Comparison of ENCODE assay signal across 1 cellular context in the genomic region with DNA sequence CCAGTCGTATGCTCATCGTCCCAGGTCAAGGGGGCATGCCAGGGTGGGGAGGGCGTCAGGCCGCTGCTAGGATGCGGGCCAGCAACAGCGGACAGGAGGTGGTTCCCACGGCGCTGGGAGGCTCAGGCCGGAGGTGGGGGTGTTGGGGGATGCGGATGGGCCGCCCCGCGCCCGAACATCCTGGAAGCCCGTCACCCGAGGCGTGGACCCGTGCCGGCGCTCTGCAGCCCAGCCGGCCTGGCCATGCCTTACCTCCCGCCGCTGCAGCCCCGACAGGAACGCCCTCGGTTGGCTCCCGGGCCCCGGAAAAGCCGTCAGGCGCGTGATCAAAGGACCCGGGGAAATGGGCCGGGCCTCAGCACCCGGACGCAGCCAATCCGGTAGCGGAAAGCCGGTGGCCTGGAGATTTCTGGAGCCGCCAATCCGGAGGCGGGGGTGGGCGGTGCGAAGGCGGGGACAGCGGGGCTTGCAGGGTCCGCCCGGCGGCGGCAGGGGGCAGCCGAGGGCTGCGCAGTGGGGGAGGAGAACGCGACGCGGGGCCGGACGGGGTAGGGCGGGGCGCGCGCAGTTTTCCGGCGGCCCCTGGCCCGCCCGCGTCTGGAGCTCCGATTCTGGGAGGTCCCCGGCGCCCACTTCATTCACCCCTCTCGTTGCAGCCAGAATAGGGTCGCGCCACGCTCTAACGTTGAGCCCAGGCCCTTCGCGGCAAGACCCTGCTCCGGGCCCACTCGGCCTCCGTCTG.
TF ChIP-seq lines count a peak whose summit lies in the region.

SMIM29 (minus strand) TSS at position 280 of the 742 bp plus-strand sequence. CDS start 1,215 bp downstream, outside the sequence.

TF ChIP-seq in HepG2, 621 proteins besides CTCF, POLR2A, EP300 and RAD21 (continued from another document and continues in another):
- no peak; the same call in none of the 2 replicates for TF ChIP-seq ZNF609 (CRISPR knock-in tag; IDR thresholded peaks at IDR 0.05; ENCODE audit: borderline replicate concordance)
- TF ChIP-seq, protein P1, sequence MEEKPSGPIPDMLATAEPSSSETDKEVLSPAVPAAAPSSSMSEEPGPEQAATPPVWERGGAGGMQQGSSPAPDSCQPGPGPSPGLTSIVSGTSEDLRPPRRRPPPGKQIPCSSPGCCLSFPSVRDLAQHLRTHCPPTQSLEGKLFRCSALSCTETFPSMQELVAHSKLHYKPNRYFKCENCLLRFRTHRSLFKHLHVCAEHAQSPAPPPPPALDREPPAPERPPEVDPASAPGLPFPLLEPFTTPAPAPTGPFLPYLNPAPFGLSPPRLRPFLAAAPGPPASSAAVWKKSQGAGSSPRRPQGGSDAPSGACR (CRISPR knock-in tag; IDR thresholded peaks at IDR 0.05): no peak
- no peak for TF ChIP-seq HOXA9 (CRISPR knock-in tag; IDR thresholded peaks at IDR 0.05; ENCODE audit: borderline replicate concordance)
- TF ChIP-seq TOPORS (CRISPR knock-in tag; IDR thresholded peaks at IDR 0.05): no peak
- 0 out of 2 replicates have a peak, but pooled peaks have one; percentile 37 for TF ChIP-seq MIXL1 (CRISPR knock-in tag; IDR thresholded peaks at IDR 0.05)
- TF ChIP-seq, protein P2, sequence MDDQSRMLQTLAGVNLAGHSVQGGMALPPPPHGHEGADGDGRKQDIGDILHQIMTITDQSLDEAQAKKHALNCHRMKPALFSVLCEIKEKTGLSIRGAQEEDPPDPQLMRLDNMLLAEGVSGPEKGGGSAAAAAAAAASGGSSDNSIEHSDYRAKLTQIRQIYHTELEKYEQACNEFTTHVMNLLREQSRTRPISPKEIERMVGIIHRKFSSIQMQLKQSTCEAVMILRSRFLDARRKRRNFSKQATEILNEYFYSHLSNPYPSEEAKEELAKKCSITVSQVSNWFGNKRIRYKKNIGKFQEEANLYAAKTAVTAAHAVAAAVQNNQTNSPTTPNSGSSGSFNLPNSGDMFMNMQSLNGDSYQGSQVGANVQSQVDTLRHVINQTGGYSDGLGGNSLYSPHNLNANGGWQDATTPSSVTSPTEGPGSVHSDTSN (CRISPR knock-in tag; IDR thresholded peaks at IDR 0.05; ENCODE audit: borderline replicate concordance): no peak
- TF ChIP-seq MED8 (CRISPR knock-in tag; IDR thresholded peaks at IDR 0.05; ENCODE audit: insufficient replicate concordance): peak; percentile 35
- no peak for TF ChIP-seq PCBP2 (optimal IDR thresholded peaks at IDR 0.05; ENCODE audit: low read depth, low read length, poor library complexity, severe bottlenecking)
- TF ChIP-seq ZNF530 (CRISPR knock-in tag; IDR thresholded peaks at IDR 0.05; ENCODE audit: low read depth): no peak
- TF ChIP-seq, protein P3, sequence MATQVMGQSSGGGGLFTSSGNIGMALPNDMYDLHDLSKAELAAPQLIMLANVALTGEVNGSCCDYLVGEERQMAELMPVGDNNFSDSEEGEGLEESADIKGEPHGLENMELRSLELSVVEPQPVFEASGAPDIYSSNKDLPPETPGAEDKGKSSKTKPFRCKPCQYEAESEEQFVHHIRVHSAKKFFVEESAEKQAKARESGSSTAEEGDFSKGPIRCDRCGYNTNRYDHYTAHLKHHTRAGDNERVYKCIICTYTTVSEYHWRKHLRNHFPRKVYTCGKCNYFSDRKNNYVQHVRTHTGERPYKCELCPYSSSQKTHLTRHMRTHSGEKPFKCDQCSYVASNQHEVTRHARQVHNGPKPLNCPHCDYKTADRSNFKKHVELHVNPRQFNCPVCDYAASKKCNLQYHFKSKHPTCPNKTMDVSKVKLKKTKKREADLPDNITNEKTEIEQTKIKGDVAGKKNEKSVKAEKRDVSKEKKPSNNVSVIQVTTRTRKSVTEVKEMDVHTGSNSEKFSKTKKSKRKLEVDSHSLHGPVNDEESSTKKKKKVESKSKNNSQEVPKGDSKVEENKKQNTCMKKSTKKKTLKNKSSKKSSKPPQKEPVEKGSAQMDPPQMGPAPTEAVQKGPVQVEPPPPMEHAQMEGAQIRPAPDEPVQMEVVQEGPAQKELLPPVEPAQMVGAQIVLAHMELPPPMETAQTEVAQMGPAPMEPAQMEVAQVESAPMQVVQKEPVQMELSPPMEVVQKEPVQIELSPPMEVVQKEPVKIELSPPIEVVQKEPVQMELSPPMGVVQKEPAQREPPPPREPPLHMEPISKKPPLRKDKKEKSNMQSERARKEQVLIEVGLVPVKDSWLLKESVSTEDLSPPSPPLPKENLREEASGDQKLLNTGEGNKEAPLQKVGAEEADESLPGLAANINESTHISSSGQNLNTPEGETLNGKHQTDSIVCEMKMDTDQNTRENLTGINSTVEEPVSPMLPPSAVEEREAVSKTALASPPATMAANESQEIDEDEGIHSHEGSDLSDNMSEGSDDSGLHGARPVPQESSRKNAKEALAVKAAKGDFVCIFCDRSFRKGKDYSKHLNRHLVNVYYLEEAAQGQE (IDR thresholded peaks at IDR 0.05; ENCODE audit: borderline replicate concordance in 1 of 2, low read depth in 1 of 2, low read length in 2 of 2): no peak
- TF ChIP-seq ZFY (CRISPR knock-in tag; IDR thresholded peaks at IDR 0.05): peak; percentile 85
- TF ChIP-seq ZNF598 (CRISPR knock-in tag; IDR thresholded peaks at IDR 0.05; ENCODE audit: borderline replicate concordance): 0 out of 2 replicates have a peak, but pooled peaks have one; percentile 45
- TF ChIP-seq NFIC (IDR thresholded peaks at IDR 0.05; ENCODE audit: low read length): no peak
- TF ChIP-seq ZNF589 (CRISPR knock-in tag; conservative IDR thresholded peaks at IDR 0.05): no peak
- no peak; the same call in 1 of the 2 replicates for TF ChIP-seq ATF2 (CRISPR knock-in tag; IDR thresholded peaks at IDR 0.05)
- TF ChIP-seq, protein P4, sequence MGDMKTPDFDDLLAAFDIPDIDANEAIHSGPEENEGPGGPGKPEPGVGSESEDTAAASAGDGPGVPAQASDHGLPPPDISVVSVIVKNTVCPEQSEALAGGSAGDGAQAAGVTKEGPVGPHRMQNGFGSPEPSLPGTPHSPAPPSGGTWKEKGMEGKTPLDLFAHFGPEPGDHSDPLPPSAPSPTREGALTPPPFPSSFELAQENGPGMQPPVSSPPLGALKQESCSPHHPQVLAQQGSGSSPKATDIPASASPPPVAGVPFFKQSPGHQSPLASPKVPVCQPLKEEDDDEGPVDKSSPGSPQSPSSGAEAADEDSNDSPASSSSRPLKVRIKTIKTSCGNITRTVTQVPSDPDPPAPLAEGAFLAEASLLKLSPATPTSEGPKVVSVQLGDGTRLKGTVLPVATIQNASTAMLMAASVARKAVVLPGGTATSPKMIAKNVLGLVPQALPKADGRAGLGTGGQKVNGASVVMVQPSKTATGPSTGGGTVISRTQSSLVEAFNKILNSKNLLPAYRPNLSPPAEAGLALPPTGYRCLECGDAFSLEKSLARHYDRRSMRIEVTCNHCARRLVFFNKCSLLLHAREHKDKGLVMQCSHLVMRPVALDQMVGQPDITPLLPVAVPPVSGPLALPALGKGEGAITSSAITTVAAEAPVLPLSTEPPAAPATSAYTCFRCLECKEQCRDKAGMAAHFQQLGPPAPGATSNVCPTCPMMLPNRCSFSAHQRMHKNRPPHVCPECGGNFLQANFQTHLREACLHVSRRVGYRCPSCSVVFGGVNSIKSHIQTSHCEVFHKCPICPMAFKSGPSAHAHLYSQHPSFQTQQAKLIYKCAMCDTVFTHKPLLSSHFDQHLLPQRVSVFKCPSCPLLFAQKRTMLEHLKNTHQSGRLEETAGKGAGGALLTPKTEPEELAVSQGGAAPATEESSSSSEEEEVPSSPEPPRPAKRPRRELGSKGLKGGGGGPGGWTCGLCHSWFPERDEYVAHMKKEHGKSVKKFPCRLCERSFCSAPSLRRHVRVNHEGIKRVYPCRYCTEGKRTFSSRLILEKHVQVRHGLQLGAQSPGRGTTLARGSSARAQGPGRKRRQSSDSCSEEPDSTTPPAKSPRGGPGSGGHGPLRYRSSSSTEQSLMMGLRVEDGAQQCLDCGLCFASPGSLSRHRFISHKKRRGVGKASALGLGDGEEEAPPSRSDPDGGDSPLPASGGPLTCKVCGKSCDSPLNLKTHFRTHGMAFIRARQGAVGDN (CRISPR knock-in tag; IDR thresholded peaks at IDR 0.05): peak; percentile 97
- no peak for TF ChIP-seq ZNF546 (CRISPR knock-in tag; conservative IDR thresholded peaks at IDR 0.05)
- TF ChIP-seq KDM3A (CRISPR knock-in tag; IDR thresholded peaks at IDR 0.05; ENCODE audit: low read depth): no peak; the same call in none of the 2 replicates
- TF ChIP-seq, protein P5, sequence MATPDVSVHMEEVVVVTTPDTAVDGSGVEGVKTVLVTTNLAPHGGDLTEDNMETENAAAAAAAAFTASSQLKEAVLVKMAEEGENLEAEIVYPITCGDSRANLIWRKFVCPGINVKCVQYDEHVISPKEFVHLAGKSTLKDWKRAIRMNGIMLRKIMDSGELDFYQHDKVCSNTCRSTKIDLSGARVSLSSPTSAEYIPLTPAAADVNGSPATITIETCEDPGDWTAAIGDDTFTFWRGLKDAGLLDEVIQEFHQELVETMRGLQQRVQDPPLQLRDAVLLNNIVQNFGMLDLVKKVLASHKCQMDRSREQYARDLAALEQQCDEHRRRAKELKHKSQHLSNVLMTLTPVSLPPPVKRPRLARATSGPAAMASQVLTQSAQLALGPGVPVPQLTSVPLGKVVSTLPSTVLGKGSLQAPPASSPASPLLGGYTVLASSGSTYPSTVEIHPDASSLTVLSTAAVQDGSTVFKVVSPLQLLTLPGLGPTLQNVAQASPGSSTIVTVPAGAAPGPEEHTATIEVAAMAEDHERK (CRISPR knock-in tag; IDR thresholded peaks at IDR 0.05; ENCODE audit: low read depth): 0 out of 2 replicates have a peak, but pooled peaks have one; percentile 17
- TF ChIP-seq, protein P6, sequence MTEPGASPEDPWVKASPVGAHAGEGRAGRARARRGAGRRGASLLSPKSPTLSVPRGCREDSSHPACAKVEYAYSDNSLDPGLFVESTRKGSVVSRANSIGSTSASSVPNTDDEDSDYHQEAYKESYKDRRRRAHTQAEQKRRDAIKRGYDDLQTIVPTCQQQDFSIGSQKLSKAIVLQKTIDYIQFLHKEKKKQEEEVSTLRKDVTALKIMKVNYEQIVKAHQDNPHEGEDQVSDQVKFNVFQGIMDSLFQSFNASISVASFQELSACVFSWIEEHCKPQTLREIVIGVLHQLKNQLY (CRISPR knock-in tag; IDR thresholded peaks at IDR 0.05): peak; percentile 91
- no peak for TF ChIP-seq SP140L (CRISPR knock-in tag; IDR thresholded peaks at IDR 0.05; ENCODE audit: borderline replicate concordance)
- TF ChIP-seq U2AF1 (optimal IDR thresholded peaks at IDR 0.05; ENCODE audit: low read depth, low read length): peak; percentile 79
- TF ChIP-seq SP2 (CRISPR knock-in tag; IDR thresholded peaks at IDR 0.05): peak; percentile 81; the same call in 1 of the 2 replicates
- no peak; the same call in none of the 2 replicates for TF ChIP-seq ZNF343 (CRISPR knock-in tag; IDR thresholded peaks at IDR 0.05)
- peak; percentile 89 for TF ChIP-seq ZNF564 (CRISPR knock-in tag; IDR thresholded peaks at IDR 0.05)
- TF ChIP-seq ZNF441 (CRISPR knock-in tag; IDR thresholded peaks at IDR 0.05; ENCODE audit: borderline replicate concordance): peak; percentile 68
- TF ChIP-seq KLF12 (CRISPR knock-in tag; IDR thresholded peaks at IDR 0.05; ENCODE audit: borderline replicate concordance): peak; percentile 81
- no peak for TF ChIP-seq MIER3 (CRISPR knock-in tag; IDR thresholded peaks at IDR 0.05; ENCODE audit: borderline replicate concordance)
- peak; percentile 56; the same call in 1 of the 2 replicates for TF ChIP-seq ZIK1 (CRISPR knock-in tag; IDR thresholded peaks at IDR 0.05; ENCODE audit: borderline replicate concordance, low read depth)
- TF ChIP-seq RARA (CRISPR knock-in tag; IDR thresholded peaks at IDR 0.05): 0 out of 2 replicates have a peak, but pooled peaks have one; percentile 8
- TF ChIP-seq SNAPC2 (CRISPR knock-in tag; IDR thresholded peaks at IDR 0.05): no peak
- peak; percentile 1; the same call in 1 of the 2 replicates for TF ChIP-seq PHF20 (CRISPR knock-in tag; IDR thresholded peaks at IDR 0.05)
- peak; percentile 86 for TF ChIP-seq KAT8 (CRISPR knock-in tag; IDR thresholded peaks at IDR 0.05)
- no peak for TF ChIP-seq ZNF484 (CRISPR knock-in tag; IDR thresholded peaks at IDR 0.05; ENCODE audit: borderline replicate concordance, low read depth)
